16 cellular contexts compared by ENCODE assay signal in genomic region chr21:41032536-41032935, GRCh38.
"Had no signal": no experiment of that assay in that cellular context is flagged by ENCODE, and none has a peak within 500 bp of the region (broad histone marks: within the 10 kb centered on the region; RNA-seq: fewer than 3 reads in every experiment).

No MANE protein-coding gene starts in this region.

- H3K36me3 ChIP-seq: ascending aorta, gastrocnemius medialis, prostate gland, upper lobe of left lung had no signal

- H3K9me3 ChIP-seq: ascending aorta, gastrocnemius medialis, prostate gland, upper lobe of left lung had no signal

- DNase-seq: activated CD4-positive, alpha-beta T cell treated with anti-CD3 and anti-CD28 coated beads for 1 hour; activated CD4-positive, alpha-beta T cell treated with anti-CD3 and anti-CD28 coated beads, Interleukin-2, amount 50 U/mL, for 1 hour; activated CD8-positive, alpha-beta T cell treated with anti-CD3 and anti-CD28 coated beads, Interleukin-2, amount 10 ng/mL, durations not matched to agents 7 days and 5 days; activated gamma-delta T cell; activated naive CD4-positive, alpha-beta T cell treated with anti-CD3 and anti-CD28 coated beads, Interleukin-2, amount 50 U/mL, for 16 hours; effector CD4-positive, alpha-beta T cell; gastrocnemius medialis; hippocampal formation; left ventricle myocardium superior; midbrain; natural killer cell; stimulated activated CD4-positive, alpha-beta T cell treated with anti-CD3 and anti-CD28 coated beads, Interleukin-4, amount 100 ng/mL, for 4 hours; stimulated activated naive CD8-positive, alpha-beta T cell treated with anti-CD3 and anti-CD28 coated beads, Interleukin-15, Interleukin-2, amounts not matched to agents 100 U/mL and 50 U/mL, for 24 hours; upper lobe of left lung had no signal

- H3K4me1 ChIP-seq: ascending aorta, gastrocnemius medialis, prostate gland, upper lobe of left lung had no signal

- H3K27me3 ChIP-seq: ascending aorta, gastrocnemius medialis, upper lobe of left lung had no signal

- H3K4me3 ChIP-seq: ascending aorta, gastrocnemius medialis, prostate gland, upper lobe of left lung had no signal

- H3K27ac ChIP-seq: ascending aorta, gastrocnemius medialis, prostate gland, upper lobe of left lung had no signal
